Comparison of ENCODE assay signal across 8 cellular contexts in genomic region chr12:47821346-47821706, GRCh38. TPM values are rescaled to one million over a fixed set of nuclear protein-coding genes. Genes with fewer than 3 reads are reported as not detected.
DNase-seq lines count a peak whose midpoint lies in the region; ATAC-seq, FAIRE-seq and TF ChIP-seq lines count a peak whose summit lies in the region.
"Had no signal": no experiment of that assay in that cellular context is flagged by ENCODE, and none has a peak within 500 bp of the region (broad histone marks: within the 10 kb centered on the region; RNA-seq: fewer than 3 reads in every experiment).

No MANE protein-coding gene starts in this region.

- peaks cover 0 to 30% of the 10 kb centered on the region in 2 experiments; a peak in 2 of 4 replicates for H3K79me1 ChIP-seq in IMR-90 (ENCODE audit: low read depth in 1 of 2, low read length in 2 of 2)

- H3K27ac ChIP-seq in IMR-90 (ENCODE audit: insufficient read depth, low read length) = peak overlapping the region; percentile 98
- peak overlapping the region; percentile 88 for H3K27ac ChIP-seq in adipose tissue (ENCODE audit: low read depth, low read length)
- no peak overlapping the region for H3K27ac ChIP-seq in HepG2 (ENCODE audit: extremely low read length, insufficient read depth, low read length)
- H3K27ac ChIP-seq in temporal lobe (ENCODE audit: low read depth, low read length) = peak overlapping the region; percentile 94

- H3K9ac ChIP-seq in IMR-90 (ENCODE audit: low read depth, low read length) (peak overlapping the region; percentile 78), HepG2 (ENCODE audit: insufficient read depth, low read depth, low read length) (peak overlapping the region; percentile 84)

- peak overlapping the region; percentile 84 for H3K56ac ChIP-seq in IMR-90 (ENCODE audit: extremely low read depth, insufficient read depth, low read length)

- dilution Hi-C loops in IMR-90 (cut with HindIII; ENCODE audit: low sequenced_read_pairs, unreplicated experiment) = no loop called here

- H2BK120ac ChIP-seq in IMR-90 (ENCODE audit: low read depth, low read length) = peak overlapping the region; percentile 99

- H3K4me2 ChIP-seq in IMR-90 (ENCODE audit: low read depth, low read length) = peak overlapping the region; percentile 60; the same call in 1 of the 2 replicates
- peak overlapping the region; percentile 100 for H3K4me2 ChIP-seq in HepG2 (ENCODE audit: low read depth, low read length)

- peak overlapping the region; percentile 88 for H3K23ac ChIP-seq in IMR-90 (ENCODE audit: low read depth, low read length)

- ATAC-seq in IMR-90 (ENCODE audit: low read depth) (no peak), HepG2 (no peak), GM21515 (IDR thresholded peaks at IDR 0.05; ENCODE audit: unreplicated experiment) (no peak)

- TF ChIP-seq CTCF in IMR-90 (conservative IDR thresholded peaks at IDR 0.05; ENCODE audit: low read depth, low read length) (no peak), HepG2 (CRISPR knock-in tag; IDR thresholded peaks at IDR 0.05) (no peak)

- peak overlapping the region; percentile 98 for H2BK5ac ChIP-seq in IMR-90 (ENCODE audit: low read depth, low read length, poor library complexity, severe bottlenecking)

- TF ChIP-seq RAD21 in IMR-90 (IDR thresholded peaks at IDR 0.05; ENCODE audit: low read length) (no peak), HepG2 (CRISPR knock-in tag; IDR thresholded peaks at IDR 0.05) (no peak)

- H3K18ac ChIP-seq in IMR-90 (ENCODE audit: low read depth, low read length) = peak overlapping the region; percentile 84

- no peak for TF ChIP-seq EP300 in HepG2 (IDR thresholded peaks at IDR 0.05; ENCODE audit: low read depth in 2 of 2, low read length in 2 of 2)
- no peak for TF ChIP-seq EP300 in HepG2 (CRISPR knock-in tag; IDR thresholded peaks at IDR 0.05; ENCODE audit: borderline replicate concordance)

- H3K4me3 ChIP-seq in IMR-90 (ENCODE audit: insufficient read depth, low read depth, low read length) (no peak overlapping the region), HepG2 (replicated peaks in 1 of 3; ENCODE audit: insufficient read depth in 1 of 3, low read depth in 2 of 3, low read length in 3 of 3) (peak overlapping the region; percentile 69 to 86 (median 78))

- H3K9me1 ChIP-seq in IMR-90 (ENCODE audit: insufficient read depth, low read length) = peaks cover 17% of the 10 kb centered on the region

- no peaks in the 10 kb centered on the region for H3K79me2 ChIP-seq in HepG2 (ENCODE audit: insufficient read depth, low read length)

- POLR2A ChIA-PET in IMR-90 (lab: Charles Lee; ENCODE audit: unreplicated experiment) (interaction anchor here (0.6 kb wide), 1 partner anchor 1552 kb away, joined by 3 read pairs; the partner anchor contains the start of gene SLC38A1), HepG2 (lab: Yijun Ruan, JAX) (interaction anchor here (0.7 to 2.9 kb wide), 10 partner anchors 8 to 115 kb away, joined by 3 to 11 read pairs (median 6); partner anchors contain the start of genes RPAP3 and SLC48A1)

- CTCF ChIA-PET in IMR-90 (lab: Yijun Ruan, JAX) = interaction anchor here (1.0 kb wide), 2 partner anchors 13 to 16 kb away, joined by 3 read pairs; no protein-coding TSS in a partner anchor
- CTCF ChIA-PET in HepG2 (lab: Yijun Ruan, JAX; ENCODE audit: low intra/inter-chr PET ratio, low total read pairs) = interaction anchor here (1.1 kb wide), 1 partner anchor 16 kb away, joined by 3 read pairs; no protein-coding TSS in a partner anchor

- H3K4me1 ChIP-seq in IMR-90 (ENCODE audit: control insufficient read depth, insufficient read depth, low read length) (peaks cover 38% of the 10 kb centered on the region), HepG2 (ENCODE audit: insufficient read depth, low read length) (peaks cover 49% of the 10 kb centered on the region)

- H3K27me3 ChIP-seq in IMR-90 (ENCODE audit: control insufficient read depth, insufficient read depth, low read length) = no peaks in the 10 kb centered on the region
- peaks cover 0 to 36% of the 10 kb centered on the region in 2 experiments; a peak in 3 of 5 replicates for H3K27me3 ChIP-seq in HepG2 (ENCODE audit: control insufficient read depth in 1 of 2, insufficient read depth in 2 of 2, low read length in 2 of 2)

- FAIRE-seq in HepG2 (lab: Jason Lieb, UNC) = no peak

- H2AK5ac ChIP-seq in IMR-90 (ENCODE audit: low read depth, low read length) = peak overlapping the region; percentile 99

- H2BK20ac ChIP-seq in IMR-90 (ENCODE audit: low read depth, low read length) = peak overlapping the region; percentile 86

- intact Hi-C loops in IMR-90 (cut with micrococcal nuclease) = no loop called here
- intact Hi-C loops in HepG2 (cut with micrococcal nuclease; ENCODE audit: unreplicated experiment) = no loop called here
- intact Hi-C loops in posterior vena cava (cut with DNase I) = no loop called here

- TF ChIP-seq POLR2A in IMR-90 (IDR thresholded peaks at IDR 0.05; ENCODE audit: low read depth, low read length) = no peak
- no peak for TF ChIP-seq POLR2A in HepG2 (IDR thresholded peaks at IDR 0.05; ENCODE audit: insufficient read depth in 1 of 2, low read depth in 2 of 2, low read length in 2 of 2)

- peak overlapping the region; percentile 87 for H4K5ac ChIP-seq in IMR-90 (ENCODE audit: low read depth, low read length)

- H4K8ac ChIP-seq in IMR-90 (ENCODE audit: low read depth in 2 of 2, low read length in 2 of 2) = peak overlapping the region; percentile 98 to 100

- peak overlapping the region; percentile 97 for H2AK9ac ChIP-seq in IMR-90 (replicated peaks; ENCODE audit: low read depth, low read length, poor library complexity)

- in situ Hi-C loops in IMR-90 (cut with MboI; ENCODE audit: low sequenced_read_pairs) (no loop called here), HepG2 (cut with HindIII; ENCODE audit: extremely low pct_ligation_motif_present, low pct_unique_long_range_greater_than_20kb) (no loop called here)

- DNase-seq in IMR-90 (no peak), HepG2 (ENCODE audit: low spot score) (no peak), hippocampal formation (lab: John Stamatoyannopoulos, UW) (no peak), posterior vena cava (ENCODE audit: low spot score) (no peak)
- DNase-seq: activated gamma-delta T cell treated with Interleukin-2 at 50 U/mL for 16 hours had no signal

- peak overlapping the region; percentile 96 for H3K14ac ChIP-seq in IMR-90 (replicated peaks; ENCODE audit: low read depth, low read length)

- peak overlapping the region; percentile 99 for H2BK15ac ChIP-seq in IMR-90 (ENCODE audit: low read depth, low read length)

- H2AFZ ChIP-seq in IMR-90 (replicated peaks; ENCODE audit: low read length, poor library complexity) = peak overlapping the region; percentile 88
- no peak overlapping the region for H2AFZ ChIP-seq in HepG2 (ENCODE audit: low read length)

- peaks cover 28% of the 10 kb centered on the region for H4K20me1 ChIP-seq in IMR-90 (ENCODE audit: insufficient read depth, low read length)
- peaks cover 4% of the 10 kb centered on the region; the same call in 1 of the 2 replicates for H4K20me1 ChIP-seq in HepG2 (ENCODE audit: insufficient read depth, low read length)

- WGBS in IMR-90 (ENCODE audit: extremely low coverage in 2 of 2, insufficient read length in 1 of 2), 2 experiments = no CpG with 5 or more reads among the region's 4 CpGs
- WGBS in adipose tissue, 3 donors = 62 to 82% (median 72%) methylated on average over 4 of the region's 4 CpGs
- 71% methylated on average over 4 of the region's 4 CpGs for WGBS in HepG2 (ENCODE audit: low lambda C conversion rate)

- peak overlapping the region; percentile 99 for H3K4ac ChIP-seq in IMR-90 (ENCODE audit: low read depth, low read length)

- H3K36me3 ChIP-seq in IMR-90 (ENCODE audit: control insufficient read depth, insufficient read depth, low read length) (no peaks in the 10 kb centered on the region), HepG2 (replicated peaks in 1 of 2; ENCODE audit: control insufficient read depth in 1 of 2, insufficient read depth in 2 of 2, low read length in 2 of 2) (no peaks in the 10 kb centered on the region)

- H3K9me3 ChIP-seq in IMR-90 (ENCODE audit: control insufficient read depth, insufficient read depth, low read length) = no peaks in the 10 kb centered on the region
- H3K9me3 ChIP-seq in HepG2 (ENCODE audit: low read length) = no peaks in the 10 kb centered on the region

- BruUV-seq in IMR-90 (replicated peaks; lab: Mats Ljungman, UMichigan) (no TSS peak), HepG2 (replicated peaks; lab: Mats Ljungman, UMichigan) (no TSS peak)

- H4K91ac ChIP-seq in IMR-90 (ENCODE audit: insufficient read depth, low read depth, low read length) = peak overlapping the region; percentile 99

RNA-seq across cellular contexts. Expression of gene HDAC7, which starts 1.6 kb away (rescaled TPM):
- 10.4 and 10.6 TPM in 2 replicates for total RNA-seq in IMR-90 (2012; rRNA removed)
- polyA plus RNA-seq in IMR-90 (2012; rRNA removed) = 64.7 and 65.1 TPM in 2 replicates
- polyA plus RNA-seq in IMR-90 (2012; cell fraction: cytosol; rRNA removed) = 51.5 and 60.5 TPM in 2 replicates
- polyA plus RNA-seq in IMR-90 (2012; cell fraction: nucleus; rRNA removed; ENCODE audit: low replicate concordance) = 183 and 377 TPM in 2 replicates
- polyA plus RNA-seq in adipose tissue = 100 to 1,000 TPM in 1 of 3 donors, 10 to 100 TPM in 2; 18.9 to 107 (median 59.0) TPM
- total RNA-seq in HepG2 (2016; rRNA removed; fragmentation: Illumina TruSeq; extraction: Trizol) = 3.7 and 4.6 TPM in 2 replicates
- 1.5 and 2.7 TPM in 2 replicates for total RNA-seq in HepG2 (2016; cell fraction: cytosol; rRNA removed; fragmentation: Illumina TruSeq; extraction: Trizol; ENCODE audit: low read depth)
- 3.3 and 5.0 TPM in 2 replicates for total RNA-seq in HepG2 (2016; cell fraction: insoluble cytoplasmic fraction; rRNA removed; fragmentation: Illumina TruSeq; extraction: Trizol)
- total RNA-seq in HepG2 (2016; cell fraction: membrane; rRNA removed; fragmentation: Illumina TruSeq; extraction: Trizol) = 4.5 and 5.3 TPM in 2 replicates
- total RNA-seq in HepG2 (2016; cell fraction: nucleus; rRNA removed; fragmentation: Illumina TruSeq; extraction: Trizol) = 5.2 and 5.6 TPM in 2 replicates
- polyA plus RNA-seq in HepG2 (2011; rRNA removed) = 8.5 and 10.8 TPM in 2 replicates
- 3.4 and 5.9 TPM in 2 replicates for polyA plus RNA-seq in HepG2 (2011; cell fraction: cytosol; rRNA removed)
- polyA plus RNA-seq in HepG2 (2011; cell fraction: nucleus; rRNA removed) = 44.6 and 61.9 TPM in 2 replicates
- polyA plus RNA-seq in HepG2 (2012) = 3.9 and 6.2 TPM in 2 replicates
- polyA plus RNA-seq in HepG2 (2016; cell fraction: cytosol; fragmentation: Illumina TruSeq; extraction: Trizol; ENCODE audit: low read depth) = 1.6 and 1.8 TPM in 2 replicates
- 7.3 and 8.0 TPM in 2 replicates for polyA plus RNA-seq in HepG2 (2016; cell fraction: insoluble cytoplasmic fraction; fragmentation: Illumina TruSeq; extraction: Trizol; ENCODE audit: low read depth)
- polyA plus RNA-seq in HepG2 (2016; cell fraction: membrane; fragmentation: Illumina TruSeq; extraction: Trizol; ENCODE audit: low read depth) = 5.0 and 6.0 TPM in 2 replicates
- polyA plus RNA-seq in HepG2 (2016; cell fraction: nucleus; fragmentation: Illumina TruSeq; extraction: Trizol; ENCODE audit: insufficient read depth, low read depth) = 15.8 and 16.2 TPM in 2 replicates
- 11.8 and 35.8 TPM in 2 replicates for polyA minus RNA-seq in HepG2 (2011; rRNA and poly(A)+ RNA removed; ENCODE audit: low replicate concordance)
- polyA minus RNA-seq in HepG2 (2011; cell fraction: cytosol; rRNA and poly(A)+ RNA removed) = 2.3 and 4.6 TPM in 2 replicates
- 6.8 and 9.5 TPM in 2 replicates for polyA minus RNA-seq in HepG2 (2011; cell fraction: nucleus; rRNA and poly(A)+ RNA removed)
- 10.8 TPM for total RNA-seq in temporal lobe
- 100 to 1,000 TPM; 111 to 126 TPM for total RNA-seq in posterior vena cava

RNA-seq across cellular contexts. Expression of gene SLC48A1, which starts 48.3 kb away (rescaled TPM):
- total RNA-seq in IMR-90 (2012; rRNA removed) (4.4 and 4.8 TPM in 2 replicates), HepG2 (2016; rRNA removed; fragmentation: Illumina TruSeq; extraction: Trizol) (2.6 and 3.7 TPM in 2 replicates), temporal lobe (7.4 TPM), posterior vena cava (10 to 100 TPM; 28.5 to 33.8 TPM)
- polyA plus RNA-seq in IMR-90 (2012; rRNA removed) (5.9 and 6.0 TPM in 2 replicates), adipose tissue (10 to 100 TPM in 2 of 3 donors, 1 to 10 TPM in 1; 9.8 to 21.4 (median 17.0) TPM), HepG2 (2011; rRNA removed) (2.2 and 3.1 TPM in 2 replicates)
- polyA plus RNA-seq in IMR-90 (2012; cell fraction: cytosol; rRNA removed) = 4.1 and 10.3 TPM in 2 replicates
- 10.0 and 10.3 TPM in 2 replicates for polyA plus RNA-seq in IMR-90 (2012; cell fraction: nucleus; rRNA removed; ENCODE audit: low replicate concordance)
- 2.3 and 3.1 TPM in 2 replicates for total RNA-seq in HepG2 (2016; cell fraction: cytosol; rRNA removed; fragmentation: Illumina TruSeq; extraction: Trizol; ENCODE audit: low read depth)
- 2.3 and 3.4 TPM in 2 replicates for total RNA-seq in HepG2 (2016; cell fraction: insoluble cytoplasmic fraction; rRNA removed; fragmentation: Illumina TruSeq; extraction: Trizol)
- total RNA-seq in HepG2 (2016; cell fraction: membrane; rRNA removed; fragmentation: Illumina TruSeq; extraction: Trizol) = 5.0 and 6.3 TPM in 2 replicates
- total RNA-seq in HepG2 (2016; cell fraction: nucleus; rRNA removed; fragmentation: Illumina TruSeq; extraction: Trizol) = 2.5 and 2.6 TPM in 2 replicates
- polyA plus RNA-seq in HepG2 (2011; cell fraction: cytosol; rRNA removed) = 2.4 and 2.6 TPM in 2 replicates
- polyA plus RNA-seq in HepG2 (2011; cell fraction: nucleus; rRNA removed) = 3.1 and 4.1 TPM in 2 replicates
- polyA plus RNA-seq in HepG2 (2012) = 2.1 and 3.5 TPM in 2 replicates
- 3.8 and 3.9 TPM in 2 replicates for polyA plus RNA-seq in HepG2 (2016; cell fraction: cytosol; fragmentation: Illumina TruSeq; extraction: Trizol; ENCODE audit: low read depth)
- 2.6 and 3.2 TPM in 2 replicates for polyA plus RNA-seq in HepG2 (2016; cell fraction: insoluble cytoplasmic fraction; fragmentation: Illumina TruSeq; extraction: Trizol; ENCODE audit: low read depth)
- 6.3 and 6.9 TPM in 2 replicates for polyA plus RNA-seq in HepG2 (2016; cell fraction: membrane; fragmentation: Illumina TruSeq; extraction: Trizol; ENCODE audit: low read depth)
- polyA plus RNA-seq in HepG2 (2016; cell fraction: nucleus; fragmentation: Illumina TruSeq; extraction: Trizol; ENCODE audit: insufficient read depth, low read depth) = 5.6 and 6.3 TPM in 2 replicates
- 5.7 and 45.5 TPM in 2 replicates for polyA minus RNA-seq in HepG2 (2011; rRNA and poly(A)+ RNA removed; ENCODE audit: low replicate concordance)
- 1.5 and 2.1 TPM in 2 replicates for polyA minus RNA-seq in HepG2 (2011; cell fraction: cytosol; rRNA and poly(A)+ RNA removed)
- 1.7 and 2.8 TPM in 2 replicates for polyA minus RNA-seq in HepG2 (2011; cell fraction: nucleus; rRNA and poly(A)+ RNA removed)
